Comparison of ENCODE assay signal across 1 cellular context in genomic region chr18:62714671-62715438, GRCh38.
TF ChIP-seq lines count a peak whose summit lies in the region.

No MANE protein-coding gene starts in this region.

TF ChIP-seq in HepG2, 621 proteins besides CTCF, POLR2A, EP300 and RAD21 (continued from another document and continues in another):
- TF ChIP-seq, protein P1, sequence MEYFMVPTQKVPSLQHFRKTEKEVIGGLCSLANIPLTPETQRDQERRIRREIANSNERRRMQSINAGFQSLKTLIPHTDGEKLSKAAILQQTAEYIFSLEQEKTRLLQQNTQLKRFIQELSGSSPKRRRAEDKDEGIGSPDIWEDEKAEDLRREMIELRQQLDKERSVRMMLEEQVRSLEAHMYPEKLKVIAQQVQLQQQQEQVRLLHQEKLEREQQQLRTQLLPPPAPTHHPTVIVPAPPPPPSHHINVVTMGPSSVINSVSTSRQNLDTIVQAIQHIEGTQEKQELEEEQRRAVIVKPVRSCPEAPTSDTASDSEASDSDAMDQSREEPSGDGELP (IDR thresholded peaks at IDR 0.05; ENCODE audit: borderline replicate concordance, low read depth) = peak; percentile 89
- TF ChIP-seq SMC3 (IDR thresholded peaks at IDR 0.05; ENCODE audit: low read length) = peak; percentile 91
- TF ChIP-seq, protein P2, sequence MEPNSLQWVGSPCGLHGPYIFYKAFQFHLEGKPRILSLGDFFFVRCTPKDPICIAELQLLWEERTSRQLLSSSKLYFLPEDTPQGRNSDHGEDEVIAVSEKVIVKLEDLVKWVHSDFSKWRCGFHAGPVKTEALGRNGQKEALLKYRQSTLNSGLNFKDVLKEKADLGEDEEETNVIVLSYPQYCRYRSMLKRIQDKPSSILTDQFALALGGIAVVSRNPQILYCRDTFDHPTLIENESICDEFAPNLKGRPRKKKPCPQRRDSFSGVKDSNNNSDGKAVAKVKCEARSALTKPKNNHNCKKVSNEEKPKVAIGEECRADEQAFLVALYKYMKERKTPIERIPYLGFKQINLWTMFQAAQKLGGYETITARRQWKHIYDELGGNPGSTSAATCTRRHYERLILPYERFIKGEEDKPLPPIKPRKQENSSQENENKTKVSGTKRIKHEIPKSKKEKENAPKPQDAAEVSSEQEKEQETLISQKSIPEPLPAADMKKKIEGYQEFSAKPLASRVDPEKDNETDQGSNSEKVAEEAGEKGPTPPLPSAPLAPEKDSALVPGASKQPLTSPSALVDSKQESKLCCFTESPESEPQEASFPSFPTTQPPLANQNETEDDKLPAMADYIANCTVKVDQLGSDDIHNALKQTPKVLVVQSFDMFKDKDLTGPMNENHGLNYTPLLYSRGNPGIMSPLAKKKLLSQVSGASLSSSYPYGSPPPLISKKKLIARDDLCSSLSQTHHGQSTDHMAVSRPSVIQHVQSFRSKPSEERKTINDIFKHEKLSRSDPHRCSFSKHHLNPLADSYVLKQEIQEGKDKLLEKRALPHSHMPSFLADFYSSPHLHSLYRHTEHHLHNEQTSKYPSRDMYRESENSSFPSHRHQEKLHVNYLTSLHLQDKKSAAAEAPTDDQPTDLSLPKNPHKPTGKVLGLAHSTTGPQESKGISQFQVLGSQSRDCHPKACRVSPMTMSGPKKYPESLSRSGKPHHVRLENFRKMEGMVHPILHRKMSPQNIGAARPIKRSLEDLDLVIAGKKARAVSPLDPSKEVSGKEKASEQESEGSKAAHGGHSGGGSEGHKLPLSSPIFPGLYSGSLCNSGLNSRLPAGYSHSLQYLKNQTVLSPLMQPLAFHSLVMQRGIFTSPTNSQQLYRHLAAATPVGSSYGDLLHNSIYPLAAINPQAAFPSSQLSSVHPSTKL (CRISPR knock-in tag; IDR thresholded peaks at IDR 0.05) = peak; percentile 37; the same call in 1 of the 2 replicates
- TF ChIP-seq ZNF614 (CRISPR knock-in tag; IDR thresholded peaks at IDR 0.05; ENCODE audit: borderline replicate concordance) = no peak
- peak; percentile 95 for TF ChIP-seq CREB1 (IDR thresholded peaks at IDR 0.05)
- peak; percentile 90 for TF ChIP-seq CREB1 (CRISPR knock-in tag; IDR thresholded peaks at IDR 0.05)
- no peak for TF ChIP-seq AKAP8 (CRISPR knock-in tag; IDR thresholded peaks at IDR 0.05)
- TF ChIP-seq TBX2 (CRISPR knock-in tag; IDR thresholded peaks at IDR 0.05; ENCODE audit: borderline replicate concordance) = peak; percentile 66
- TF ChIP-seq ZNF335 (CRISPR knock-in tag; IDR thresholded peaks at IDR 0.05) = peak; percentile 21; the same call in 1 of the 2 replicates
- TF ChIP-seq ZBTB1 (CRISPR knock-in tag; IDR thresholded peaks at IDR 0.05; ENCODE audit: borderline replicate concordance) = no peak
- TF ChIP-seq ZNF878 (CRISPR knock-in tag; IDR thresholded peaks at IDR 0.05) = peak; percentile 31; the same call in 1 of the 2 replicates
- TF ChIP-seq ZNF609 (CRISPR knock-in tag; IDR thresholded peaks at IDR 0.05; ENCODE audit: borderline replicate concordance) = 0 out of 2 replicates have a peak, but pooled peaks have one; percentile 7
- no peak for TF ChIP-seq ZNF326 (CRISPR knock-in tag; IDR thresholded peaks at IDR 0.05; ENCODE audit: borderline replicate concordance)
- TF ChIP-seq CREM (IDR thresholded peaks at IDR 0.05) = peak; percentile 94
- TF ChIP-seq CREM (CRISPR knock-in tag; IDR thresholded peaks at IDR 0.05) = no peak
- no peak for TF ChIP-seq TEF (CRISPR knock-in tag; IDR thresholded peaks at IDR 0.05)
- TF ChIP-seq HOXA3 (CRISPR knock-in tag; IDR thresholded peaks at IDR 0.05) = peak; percentile 73
- TF ChIP-seq KLF16 (CRISPR knock-in tag; IDR thresholded peaks at IDR 0.05) = no peak; a peak in 1 of 4 replicates
- TF ChIP-seq CBX5 (CRISPR knock-in tag; IDR thresholded peaks at IDR 0.05; ENCODE audit: borderline replicate concordance) = no peak; the same call in 1 of the 2 replicates
- peak; percentile 36; the same call in 1 of the 2 replicates for TF ChIP-seq ESRRA (CRISPR knock-in tag; IDR thresholded peaks at IDR 0.05; ENCODE audit: low read depth)
- peak; percentile 45; the same call in 1 of the 2 replicates for TF ChIP-seq BCL3 (CRISPR knock-in tag; IDR thresholded peaks at IDR 0.05)
- TF ChIP-seq, protein P3, sequence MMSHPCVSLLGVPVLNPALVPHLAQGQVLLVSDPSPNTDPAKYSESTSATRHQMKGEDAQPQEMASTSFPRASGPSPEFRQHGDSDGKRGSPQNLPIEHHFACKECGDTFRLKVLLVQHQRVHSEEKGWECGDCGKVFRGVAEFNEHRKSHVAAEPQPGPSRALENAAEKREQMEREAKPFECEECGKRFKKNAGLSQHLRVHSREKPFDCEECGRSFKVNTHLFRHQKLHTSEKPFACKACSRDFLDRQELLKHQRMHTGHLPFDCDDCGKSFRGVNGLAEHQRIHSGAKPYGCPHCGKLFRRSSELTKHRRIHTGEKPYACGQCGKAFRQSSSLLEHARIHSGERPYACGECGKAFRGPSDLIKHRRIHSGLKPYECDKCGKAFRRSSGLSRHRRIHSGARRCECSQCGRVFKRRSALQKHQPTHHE (CRISPR knock-in tag; IDR thresholded peaks at IDR 0.05; ENCODE audit: borderline replicate concordance) = peak; percentile 52; the same call in 1 of the 2 replicates
- TF ChIP-seq TFDP1 (CRISPR knock-in tag; IDR thresholded peaks at IDR 0.05; ENCODE audit: borderline replicate concordance) = peak; percentile 80; the same call in 1 of the 2 replicates
- no peak for TF ChIP-seq ELF4 (CRISPR knock-in tag; IDR thresholded peaks at IDR 0.05; ENCODE audit: borderline replicate concordance)
- 0 out of 2 replicates have a peak, but pooled peaks have one; percentile 63 for TF ChIP-seq MEIS1 (CRISPR knock-in tag; IDR thresholded peaks at IDR 0.05; ENCODE audit: borderline replicate concordance)
- TF ChIP-seq ZNF292 (CRISPR knock-in tag; IDR thresholded peaks at IDR 0.05; ENCODE audit: borderline replicate concordance, low read depth) = peak; percentile 64; the same call in 1 of the 2 replicates
- peak; percentile 66 for TF ChIP-seq FOXO1 (CRISPR knock-in tag; IDR thresholded peaks at IDR 0.05)
- TF ChIP-seq ZMYM4 (CRISPR knock-in tag; IDR thresholded peaks at IDR 0.05) = peak; percentile 73
- 0 out of 2 replicates have a peak, but pooled peaks have one; percentile 33 for TF ChIP-seq MIXL1 (CRISPR knock-in tag; IDR thresholded peaks at IDR 0.05)
- TF ChIP-seq, protein P4, sequence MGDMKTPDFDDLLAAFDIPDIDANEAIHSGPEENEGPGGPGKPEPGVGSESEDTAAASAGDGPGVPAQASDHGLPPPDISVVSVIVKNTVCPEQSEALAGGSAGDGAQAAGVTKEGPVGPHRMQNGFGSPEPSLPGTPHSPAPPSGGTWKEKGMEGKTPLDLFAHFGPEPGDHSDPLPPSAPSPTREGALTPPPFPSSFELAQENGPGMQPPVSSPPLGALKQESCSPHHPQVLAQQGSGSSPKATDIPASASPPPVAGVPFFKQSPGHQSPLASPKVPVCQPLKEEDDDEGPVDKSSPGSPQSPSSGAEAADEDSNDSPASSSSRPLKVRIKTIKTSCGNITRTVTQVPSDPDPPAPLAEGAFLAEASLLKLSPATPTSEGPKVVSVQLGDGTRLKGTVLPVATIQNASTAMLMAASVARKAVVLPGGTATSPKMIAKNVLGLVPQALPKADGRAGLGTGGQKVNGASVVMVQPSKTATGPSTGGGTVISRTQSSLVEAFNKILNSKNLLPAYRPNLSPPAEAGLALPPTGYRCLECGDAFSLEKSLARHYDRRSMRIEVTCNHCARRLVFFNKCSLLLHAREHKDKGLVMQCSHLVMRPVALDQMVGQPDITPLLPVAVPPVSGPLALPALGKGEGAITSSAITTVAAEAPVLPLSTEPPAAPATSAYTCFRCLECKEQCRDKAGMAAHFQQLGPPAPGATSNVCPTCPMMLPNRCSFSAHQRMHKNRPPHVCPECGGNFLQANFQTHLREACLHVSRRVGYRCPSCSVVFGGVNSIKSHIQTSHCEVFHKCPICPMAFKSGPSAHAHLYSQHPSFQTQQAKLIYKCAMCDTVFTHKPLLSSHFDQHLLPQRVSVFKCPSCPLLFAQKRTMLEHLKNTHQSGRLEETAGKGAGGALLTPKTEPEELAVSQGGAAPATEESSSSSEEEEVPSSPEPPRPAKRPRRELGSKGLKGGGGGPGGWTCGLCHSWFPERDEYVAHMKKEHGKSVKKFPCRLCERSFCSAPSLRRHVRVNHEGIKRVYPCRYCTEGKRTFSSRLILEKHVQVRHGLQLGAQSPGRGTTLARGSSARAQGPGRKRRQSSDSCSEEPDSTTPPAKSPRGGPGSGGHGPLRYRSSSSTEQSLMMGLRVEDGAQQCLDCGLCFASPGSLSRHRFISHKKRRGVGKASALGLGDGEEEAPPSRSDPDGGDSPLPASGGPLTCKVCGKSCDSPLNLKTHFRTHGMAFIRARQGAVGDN (CRISPR knock-in tag; IDR thresholded peaks at IDR 0.05) = peak; percentile 74
- peak; percentile 84 for TF ChIP-seq HNRNPLL (IDR thresholded peaks at IDR 0.05; ENCODE audit: low read depth, low read length, poor library complexity, severe bottlenecking)
- peak; percentile 47; the same call in 1 of the 2 replicates for TF ChIP-seq PITX1 (CRISPR knock-in tag; IDR thresholded peaks at IDR 0.05)
- TF ChIP-seq TBP (CRISPR knock-in tag; IDR thresholded peaks at IDR 0.05) = 0 out of 2 replicates have a peak, but pooled peaks have one; percentile 51
- peak; percentile 20; the same call in 1 of the 2 replicates for TF ChIP-seq MXD4 (CRISPR knock-in tag; IDR thresholded peaks at IDR 0.05)
- TF ChIP-seq TCF12 (IDR thresholded peaks at IDR 0.05) = no peak
- 0 out of 2 replicates have a peak, but pooled peaks have one; percentile 55 for TF ChIP-seq TCF12 (CRISPR knock-in tag; IDR thresholded peaks at IDR 0.05)
- peak; percentile 52; the same call in 1 of the 2 replicates for TF ChIP-seq CCDC6 (CRISPR knock-in tag; IDR thresholded peaks at IDR 0.05)
- no peak for TF ChIP-seq ZNF430 (CRISPR knock-in tag; IDR thresholded peaks at IDR 0.05)
